Comparison of ENCODE assay signal across 13 cellular contexts in genomic region chr2:223580951-223581350, GRCh38. TPM values are rescaled to one million over a fixed set of nuclear protein-coding genes. Genes with fewer than 3 reads are reported as not detected.
DNase-seq lines count a peak whose midpoint lies in the region; ATAC-seq and TF ChIP-seq lines count a peak whose summit lies in the region.
"Had no signal": no experiment of that assay in that cellular context is flagged by ENCODE, and none has a peak within 500 bp of the region (broad histone marks: within the 10 kb centered on the region; RNA-seq: fewer than 3 reads in every experiment).

No MANE protein-coding gene starts in this region.

- H3K27me3 ChIP-seq in heart right ventricle: no peaks in the 10 kb centered on the region
- no peaks in the 10 kb centered on the region for H3K27me3 ChIP-seq in ovary
- H3K27me3 ChIP-seq: ascending aorta had no signal

- no peaks in the 10 kb centered on the region for H3K36me3 ChIP-seq in heart right ventricle
- H3K36me3 ChIP-seq in ovary: no peaks in the 10 kb centered on the region
- H3K36me3 ChIP-seq: ascending aorta, lower lobe of right lung had no signal

- H3K27ac ChIP-seq in heart right ventricle (no peak overlapping the region), ovary (no peak overlapping the region)
- H3K27ac ChIP-seq: ascending aorta, lower lobe of right lung had no signal

- TF ChIP-seq EP300 in ovary (IDR thresholded peaks at IDR 0.05): no peak

- peak in 5 of 8 donors; percentile 46 to 81 (median 48) for ATAC-seq in heart right ventricle
- ATAC-seq: activated CD4-positive, CD25-positive, alpha-beta regulatory T cell treated with anti-CD3 and anti-CD28 coated beads, Interleukin-2, amount 50 U/mL, for 24 hours; lower lobe of right lung had no signal

- no peak for TF ChIP-seq POLR2A in ovary (IDR thresholded peaks at IDR 0.05)
- no peak for TF ChIP-seq POLR2A in erythroblast (IDR thresholded peaks at IDR 0.05; ENCODE audit: low read length)

- H3K4me3 ChIP-seq in heart right ventricle (peak overlapping the region in 2 of 10 donors; percentile 5 to 21), skeletal muscle cell (ENCODE audit: low read depth, low read length) (peak overlapping the region; percentile 1), ovary (no peak overlapping the region)
- H3K4me3 ChIP-seq: ascending aorta, lower lobe of right lung had no signal

- DNase-seq in NCI-H1417 (lab: John Stamatoyannopoulos, UW) (peak in 2 of 3 experiments; percentile 21 to 29), NCI-H1417 treated with DMSO at 0.1 percent for 48 hours (lab: John Stamatoyannopoulos, UW) (no peak), SK-N-DZ (ENCODE audit: low spot score) (peak; percentile 16), heart right ventricle (no peak), skeletal muscle cell (ENCODE audit: low read depth) (peak; percentile 55), DMS79 (lab: John Stamatoyannopoulos, UW) (no peak), ovary (no peak), erythroblast (lab: John Stamatoyannopoulos, UW) (no peak)
- DNase-seq: 8988T, lower lobe of right lung, NCI-H2081 had no signal

- 58 to 61% methylated on average over 6 of the region's 6 CpGs for WGBS in heart right ventricle, 2 donors
- 27 to 31% (median 29%) methylated on average over 6 of the region's 6 CpGs for WGBS in ovary, 3 donors

- intact Hi-C loops in heart right ventricle (cut with DNase I): no loop called here
- intact Hi-C loops in ovary (cut with DNase I): no loop called here

- peaks cover 0 to 12% (median 3%) of the 10 kb centered on the region in 9 donors for H3K4me1 ChIP-seq in heart right ventricle
- peaks cover 2% of the 10 kb centered on the region for H3K4me1 ChIP-seq in ovary (ENCODE audit: insufficient read depth)
- H3K4me1 ChIP-seq: ascending aorta, lower lobe of right lung had no signal

- TF ChIP-seq CTCF in heart right ventricle (IDR thresholded peaks at IDR 0.05) (no peak), ovary (IDR thresholded peaks at IDR 0.05) (no peak)

- H3K9me3 ChIP-seq in heart right ventricle (no peaks in the 10 kb centered on the region), ovary (no peaks in the 10 kb centered on the region)
- H3K9me3 ChIP-seq: ascending aorta, lower lobe of right lung had no signal

RNA-seq across cellular contexts. Expression of gene SCG2, which starts 21.2 kb away (rescaled TPM):
- polyA plus RNA-seq in SK-N-DZ (2014; cell fraction: cytosol; rRNA removed): 54.6 and 64.5 TPM in 2 replicates
- 22.2 and 22.7 TPM in 2 replicates for polyA plus RNA-seq in SK-N-DZ (2014; cell fraction: nucleus; rRNA removed)
- total RNA-seq in heart right ventricle (under 1 TPM in 6 of 10 donors, not detected in 4; 0.14 to 0.86 (median 0.24) TPM), ovary (1 to 10 TPM in 4 of 7 donors, under 1 TPM in 3; 0.18 to 6.3 (median 2.6) TPM)
- polyA plus RNA-seq in heart right ventricle (under 1 TPM; 0.04 to 0.07 TPM), ovary (1 to 10 TPM; 2.0 to 3.6 TPM)

Comparison
In these comparisons a context has a peak if more than half of its experiments do, and no peak if none do; other contexts are left out.
1. DNase-seq: peak in NCI-H1417 (2 of 3), SK-N-DZ (single experiment) and skeletal muscle cell (single experiment); none in NCI-H1417 treated with DMSO at 0.1 percent for 48 hours (single experiment), heart right ventricle (0 of 2), DMS79 (single experiment), ovary (0 of 5) and erythroblast (0 of 2).